In the genomic region with DNA sequence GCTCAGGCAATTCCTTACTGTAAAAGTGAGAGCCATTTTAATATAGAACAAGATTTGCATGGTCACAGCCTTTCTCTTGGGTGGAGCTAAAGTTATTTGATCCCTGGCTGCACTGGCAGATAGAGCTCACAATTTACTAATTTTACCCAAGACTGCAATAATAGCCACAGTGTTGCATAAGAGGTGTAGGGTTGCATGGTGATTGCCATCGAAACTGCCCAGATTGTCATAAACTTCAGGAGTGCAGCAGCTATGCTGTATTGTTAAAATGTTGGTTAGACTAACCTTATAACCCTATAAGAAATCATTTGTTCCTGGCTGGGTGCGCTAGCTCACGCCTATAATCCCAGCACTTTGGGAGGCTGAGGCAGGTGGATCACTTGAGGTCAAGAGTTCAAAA, we compare ENCODE assay signal across 10 cellular contexts. TPM values are rescaled to one million over a fixed set of nuclear protein-coding genes. Genes with fewer than 3 reads are reported as not detected.
DNase-seq lines count a peak whose midpoint lies in the region; ATAC-seq and TF ChIP-seq lines count a peak whose summit lies in the region.
"Had no signal": no experiment of that assay in that cellular context is flagged by ENCODE, and none has a peak within 500 bp of the region (broad histone marks: within the 10 kb centered on the region; RNA-seq: fewer than 3 reads in every experiment).

No MANE protein-coding gene starts in this region.

- H3K4me3 ChIP-seq in PC-3 (ENCODE audit: low read length) (no peak overlapping the region), fibroblast of villous mesenchyme (ENCODE audit: low read depth, low read length) (no peak overlapping the region), transverse colon (no peak overlapping the region), dorsolateral prefrontal cortex (no peak overlapping the region)

- H3K79me2 ChIP-seq in PC-3 (ENCODE audit: low read length) = peaks cover 85% of the 10 kb centered on the region

- POLR2A ChIA-PET in PC-3 (lab: Charles Lee; ENCODE audit: unreplicated experiment) = interaction anchor here (0.5 to 0.6 kb wide), 3 partner anchors 19 to 44 kb away, joined by 3 to 5 read pairs (median 4); no protein-coding TSS in a partner anchor

- no peak overlapping the region for H3K9ac ChIP-seq in PC-3 (ENCODE audit: low read length)

- CTCF ChIA-PET in PC-3 (lab: Charles Lee) = interaction anchor here (0.6 to 1.0 kb wide), 5 partner anchors 11 to 168 kb away, joined by 3 to 9 read pairs (median 4); no protein-coding TSS in a partner anchor

- peaks cover 14% of the 10 kb centered on the region for H4K20me1 ChIP-seq in PC-3 (ENCODE audit: low read length)

- no peaks in the 10 kb centered on the region for H3K9me3 ChIP-seq in PC-3 (ENCODE audit: low read length)
- no peaks in the 10 kb centered on the region for H3K9me3 ChIP-seq in transverse colon

- in situ Hi-C loops in transverse colon (cut with MboI; ENCODE audit: low pct_ligation_motif_present in 1 of 4, low pct_unique_long_range_greater_than_20kb in 1 of 4, low sequenced_read_pairs in 3 of 4) = no loop called here

- H3F3A ChIP-seq in PC-3 (ENCODE audit: low read length, unreplicated experiment) = peaks cover 24% of the 10 kb centered on the region

- peak; percentile 65 for ATAC-seq in PC-3
- no peak for ATAC-seq in HG02884 (IDR thresholded peaks at IDR 0.05; ENCODE audit: unreplicated experiment)

- H3K36me3 ChIP-seq in PC-3 (ENCODE audit: low read depth, low read length) (peaks cover 31% of the 10 kb centered on the region), transverse colon (peaks cover 0 to 17% (median 6%) of the 10 kb centered on the region in 4 donors)

- no peak for TF ChIP-seq POLR2A in transverse colon (IDR thresholded peaks at IDR 0.05)

- intact Hi-C loops in PC-3 (cut with micrococcal nuclease) (no loop called here), transverse colon (cut with DNase I; ENCODE audit: low total_unique reads) (no loop called here), dorsolateral prefrontal cortex (cut with DNase I) (no loop called here)

- no peaks in the 10 kb centered on the region for H3K9me2 ChIP-seq in PC-3 (replicated peaks; ENCODE audit: low read length)

- TF ChIP-seq EP300 in transverse colon (IDR thresholded peaks at IDR 0.05; ENCODE audit: low read depth) = no peak

- peak; percentile 14 for DNase-seq in NCI-H748 (lab: John Stamatoyannopoulos, UW; ENCODE audit: unreplicated experiment)
- no peak for DNase-seq in NCI-H748 treated with DMSO at 0.1 percent for 48 hours (lab: John Stamatoyannopoulos, UW)
- peak; percentile 91 for DNase-seq in PC-3
- DNase-seq in fibroblast of villous mesenchyme (ENCODE audit: low read depth) = peak; percentile 78
- no peak for DNase-seq in transverse colon
- DNase-seq in NCI-H1092 (lab: John Stamatoyannopoulos, UW) = no peak
- DNase-seq in dorsolateral prefrontal cortex = no peak
- DNase-seq: activated T-cell treated with anti-CD3 and anti-CD28 coated beads, Interleukin-2, amount 50 U/mL, for 48 hours; stimulated activated CD4-positive, alpha-beta T cell treated with anti-CD3 and anti-CD28 coated beads, Interleukin-2, amount 100 ng/mL, for 48 hours had no signal

- no peak for TF ChIP-seq CTCF in PC-3 (conservative IDR thresholded peaks at IDR 0.05; ENCODE audit: low read depth, low read length)
- no peak for TF ChIP-seq CTCF in fibroblast of villous mesenchyme (IDR thresholded peaks at IDR 0.05; ENCODE audit: insufficient read depth, low read depth, low read length)
- no peak for TF ChIP-seq CTCF in transverse colon (IDR thresholded peaks at IDR 0.05)
- TF ChIP-seq CTCF in dorsolateral prefrontal cortex (IDR thresholded peaks at IDR 0.05 in 54 of 56, conservative IDR thresholded peaks at IDR 0.05 in 2 of 56; ENCODE audit: low read depth in 1 of 56, partially characterized antibody in 56 of 56) = no peak

- H3K27ac ChIP-seq in PC-3 (ENCODE audit: low read length) = no peak overlapping the region; the same call in 1 of the 2 replicates
- peak overlapping the region; percentile 22 to 49 (median 41) for H3K27ac ChIP-seq in transverse colon
- H3K27ac ChIP-seq in dorsolateral prefrontal cortex = no peak overlapping the region

- WGBS in transverse colon (ENCODE audit: low coverage in 1 of 2), 2 donors = 59 to 79% methylated on average over 3 of the region's 3 CpGs

- peak overlapping the region; percentile 0 for H3K4me2 ChIP-seq in PC-3 (ENCODE audit: low read length)

- H3K4me1 ChIP-seq in PC-3 (ENCODE audit: insufficient read depth, low read length) (peaks cover 26% of the 10 kb centered on the region), transverse colon (peaks cover 0 to 30% (median 23%) of the 10 kb centered on the region in 4 donors)

- H2AFZ ChIP-seq in PC-3 (ENCODE audit: low read length) = no peak overlapping the region

- H3K27me3 ChIP-seq in PC-3 (ENCODE audit: low read length) = no peaks in the 10 kb centered on the region
- H3K27me3 ChIP-seq in transverse colon = no peaks in the 10 kb centered on the region
- no peaks in the 10 kb centered on the region for H3K27me3 ChIP-seq in dorsolateral prefrontal cortex

- no TSS peak for BruUV-seq in PC-3 (replicated peaks; lab: Mats Ljungman, UMichigan)

RNA-seq across cellular contexts. Expression of gene VCL, which starts 50.0 kb away (rescaled TPM):
- total RNA-seq in PC-3 (2014; rRNA removed) (382 and 445 TPM in 2 replicates), fibroblast of villous mesenchyme (448 and 513 TPM in 2 replicates), transverse colon (100 to 1,000 TPM in 3 of 4 donors, 10 to 100 TPM in 1; 96.1 to 133 (median 120) TPM), dorsolateral prefrontal cortex (10 to 100 TPM; 16.0 to 62.1 (median 29.9) TPM)

Comparison
In these comparisons a context has a peak if more than half of its experiments do, and no peak if none do; other contexts are left out.
1. DNase-seq: peak in NCI-H748 (single experiment), PC-3 (single experiment) and fibroblast of villous mesenchyme (single experiment); none in NCI-H748 treated with DMSO at 0.1 percent for 48 hours (single experiment), transverse colon (single experiment), NCI-H1092 (single experiment) and dorsolateral prefrontal cortex (0 of 10).
2. H3K27ac ChIP-seq: peak in transverse colon (4 of 4); none in PC-3 (single experiment) and dorsolateral prefrontal cortex (0 of 59).